ENCODE assay signal across 14 cellular contexts in the genomic region with DNA sequence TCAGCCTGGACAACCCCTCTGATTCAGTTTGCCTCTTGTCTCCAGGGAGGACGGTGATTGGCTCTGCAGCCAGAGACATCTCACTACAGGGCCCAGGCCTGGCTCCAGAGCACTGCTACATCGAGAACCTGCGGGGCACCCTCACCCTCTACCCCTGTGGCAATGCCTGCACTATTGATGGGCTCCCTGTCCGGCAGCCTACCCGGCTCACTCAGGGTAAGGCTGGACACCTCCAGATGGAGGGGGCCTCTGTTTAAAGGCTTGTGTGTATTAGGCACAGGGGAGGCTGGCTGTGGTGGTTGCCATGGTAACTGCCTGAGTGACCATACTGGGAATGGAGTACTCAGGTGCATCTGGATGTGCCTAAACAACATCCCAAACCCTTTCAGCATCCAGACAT. TPM values are rescaled to one million over a fixed set of nuclear protein-coding genes. Genes with fewer than 3 reads are reported as not detected.
A peak's percentile ranks its signal among the peaks of the same experiment; 100 is the strongest.
DNase-seq lines count a peak whose midpoint lies in the region; TF ChIP-seq lines count a peak whose summit lies in the region.
"Had no signal": no experiment of that assay in that cellular context is flagged by ENCODE, and none has a peak within 500 bp of the region (broad histone marks: within the 10 kb centered on the region; RNA-seq: fewer than 3 reads in every experiment).

No MANE protein-coding gene starts in this region.

- H3K9ac ChIP-seq in mesenchymal stem cell (ENCODE audit: low read length), result no peak overlapping the region

- H3K79me1 ChIP-seq in mesenchymal stem cell (replicated peaks; ENCODE audit: low read length, poor library complexity, severe bottlenecking), result peaks cover 10% of the 10 kb centered on the region

- intact Hi-C loops in dorsolateral prefrontal cortex (cut with DNase I), result no loop called here

- no peaks in the 10 kb centered on the region for H3K9me3 ChIP-seq in mesenchymal stem cell (ENCODE audit: control insufficient read depth, low read length)

- WGBS in mesenchymal stem cell, result 78% methylated on average over 5 of the region's 5 CpGs

- H3K27me3 ChIP-seq in dorsolateral prefrontal cortex, result no peaks in the 10 kb centered on the region
- no peaks in the 10 kb centered on the region for H3K27me3 ChIP-seq in mesenchymal stem cell (ENCODE audit: control insufficient read depth in 1 of 2, insufficient read depth in 1 of 2, low read length in 2 of 2)

- H3K4me3 Mint-ChIP-seq in type B pancreatic cell, result no peak overlapping the region
- H3K4me3 Mint-ChIP-seq: T-cell had no signal

- peak overlapping the region; percentile 88 for H3K27ac Mint-ChIP-seq in type B pancreatic cell
- H3K27ac Mint-ChIP-seq: T-cell had no signal

- H3K27ac ChIP-seq in dorsolateral prefrontal cortex (peak overlapping the region in 53 of 59 donors; percentile 12 to 98 (median 88)), mesenchymal stem cell (ENCODE audit: low read length, poor library complexity, severe bottlenecking) (peak overlapping the region; percentile 81)

- H3K4me2 ChIP-seq in mesenchymal stem cell (ENCODE audit: low read length, poor library complexity, severe bottlenecking), result no peak overlapping the region

- peak; percentile 56 for DNase-seq in activated effector memory CD4-positive, alpha-beta T cell treated with anti-CD3 and anti-CD28 coated beads, Interleukin-2, amount 50 U/mL, for 16 hours
- no peak for DNase-seq in activated effector memory CD4-positive, alpha-beta T cell treated with Interleukin-2 at 50 U/mL for 16 hours
- DNase-seq in dorsolateral prefrontal cortex (peak in 4 of 10 donors; percentile 21 to 38 (median 29)), mesenchymal stem cell (no peak), type B pancreatic cell (ENCODE audit: extremely low spot score, unreplicated experiment) (no peak), hepatic stellate cell (ENCODE audit: low spot score) (no peak), NAMALWA (ENCODE audit: low spot score) (no peak), NCI-H2107 (lab: John Stamatoyannopoulos, UW) (no peak)
- DNase-seq: activated CD4-positive, CD25-positive, alpha-beta regulatory T cell treated with anti-CD3 and anti-CD28 coated beads, Interleukin-2, amount 50 U/mL, for 72 hours; effector memory CD4-positive, alpha-beta T cell; NCI-H2081; occipital lobe; stimulated activated CD8-positive, alpha-beta memory T cell treated with anti-CD3 and anti-CD28 coated beads, Interleukin-4, amount 100 ng/mL, for 48 hours; T-cell had no signal

- H2AK5ac ChIP-seq in mesenchymal stem cell (ENCODE audit: low read length, severe bottlenecking), result peak overlapping the region; percentile 95

- peak overlapping the region in 1 of 2 experiments; percentile 67 for H3K4ac ChIP-seq in mesenchymal stem cell (ENCODE audit: low read depth in 1 of 2, low read length in 2 of 2)

- peak overlapping the region; percentile 87 for H4K91ac ChIP-seq in mesenchymal stem cell (ENCODE audit: low read length)

- no peak overlapping the region for H2AFZ ChIP-seq in mesenchymal stem cell (ENCODE audit: low read depth, low read length)

- H4K8ac ChIP-seq in mesenchymal stem cell (ENCODE audit: low read length), result peak overlapping the region; percentile 79

- H3K4me3 ChIP-seq in dorsolateral prefrontal cortex (peak overlapping the region in 1 of 59 donors; percentile 4), mesenchymal stem cell (ENCODE audit: insufficient read depth in 1 of 2, low read depth in 1 of 2, low read length in 2 of 2) (no peak overlapping the region)

- H2BK120ac ChIP-seq in mesenchymal stem cell (ENCODE audit: low read depth, low read length), result peak overlapping the region; percentile 55

- peaks cover 53% of the 10 kb centered on the region for H3K4me1 Mint-ChIP-seq in type B pancreatic cell (ENCODE audit: unreplicated experiment)

- TF ChIP-seq CTCF in dorsolateral prefrontal cortex (IDR thresholded peaks at IDR 0.05 in 54 of 56, conservative IDR thresholded peaks at IDR 0.05 in 2 of 56; ENCODE audit: low read depth in 1 of 56, partially characterized antibody in 56 of 56), result no peak
- no peak for TF ChIP-seq CTCF in type B pancreatic cell (conservative IDR thresholded peaks at IDR 0.05)

- no peak overlapping the region for H3K23ac ChIP-seq in mesenchymal stem cell (ENCODE audit: low read length in 2 of 2)

- H3K9me3 Mint-ChIP-seq in type B pancreatic cell, result no peaks in the 10 kb centered on the region
- H3K9me3 Mint-ChIP-seq: T-cell had no signal

- peak overlapping the region; percentile 60 to 80 for H2BK12ac ChIP-seq in mesenchymal stem cell (ENCODE audit: low read length in 2 of 2)

- H3K18ac ChIP-seq in mesenchymal stem cell (ENCODE audit: low read depth in 1 of 2, low read length in 2 of 2), result peak overlapping the region; percentile 25 to 84

- no peaks in the 10 kb centered on the region for H3K36me3 Mint-ChIP-seq in type B pancreatic cell

- H3K36me3 ChIP-seq in mesenchymal stem cell (ENCODE audit: control insufficient read depth in 1 of 2, insufficient read depth in 2 of 2, low read depth in 1 of 2, low read length in 2 of 2), result peaks cover 49 to 56% of the 10 kb centered on the region in 2 experiments

- H2BK5ac ChIP-seq in mesenchymal stem cell (ENCODE audit: low read depth, low read length, poor library complexity, severe bottlenecking), result peak overlapping the region; percentile 54

- peaks cover 13% of the 10 kb centered on the region for H3K27me3 Mint-ChIP-seq in type B pancreatic cell

- H3K14ac ChIP-seq in mesenchymal stem cell (ENCODE audit: low read length in 2 of 2), result no peak overlapping the region

- H2BK15ac ChIP-seq in mesenchymal stem cell (ENCODE audit: low read depth, poor library complexity, severe bottlenecking), result no peak overlapping the region

- H3K4me1 ChIP-seq in mesenchymal stem cell (ENCODE audit: control insufficient read depth, insufficient read depth, low read depth, low read length), result peaks cover 61% of the 10 kb centered on the region

RNA-seq across cellular contexts. Expression of a gene that starts 8.6 kb away (rescaled TPM):
- total RNA-seq in dorsolateral prefrontal cortex, result 100 to 1,000 TPM in 117 of 120 experiments, 10 to 100 TPM in 3; 68.2 to 983 (median 256) TPM
- 124 TPM for polyA plus RNA-seq in mesenchymal stem cell (2013, experiment 1 of 2)
- polyA plus RNA-seq in mesenchymal stem cell (2013, experiment 2 of 2), result 114 TPM
- 21.2 and 63.1 TPM in 2 replicates for total RNA-seq in type B pancreatic cell (ENCODE audit: low replicate concordance)

RNA-seq across cellular contexts. Expression of a gene that starts 43.8 kb away (rescaled TPM):
- total RNA-seq in dorsolateral prefrontal cortex, result 100 to 1,000 TPM in 36 of 120 experiments, 10 to 100 TPM in 84; 67.9 to 122 (median 95.9) TPM
- polyA plus RNA-seq in mesenchymal stem cell (2013, experiment 1 of 2), result 251 TPM
- 261 TPM for polyA plus RNA-seq in mesenchymal stem cell (2013, experiment 2 of 2)
- total RNA-seq in type B pancreatic cell (ENCODE audit: low replicate concordance), result 139 and 175 TPM in 2 replicates

RNA-seq across cellular contexts. Expression of a gene that starts 50.3 kb away (rescaled TPM):
- total RNA-seq in dorsolateral prefrontal cortex (10 to 100 TPM; 28.5 to 49.1 (median 37.4) TPM), type B pancreatic cell (ENCODE audit: low replicate concordance) (18.9 and 28.7 TPM in 2 replicates)
- 19.2 TPM for polyA plus RNA-seq in mesenchymal stem cell (2013, experiment 1 of 2)
- polyA plus RNA-seq in mesenchymal stem cell (2013, experiment 2 of 2), result 18.5 TPM
